Comparison of ENCODE assay signal across 18 cellular contexts in genomic region chr6:90934081-90934480, GRCh38.
DNase-seq lines count a peak whose midpoint lies in the region; ATAC-seq and TF ChIP-seq lines count a peak whose summit lies in the region.
"Had no signal": no experiment of that assay in that cellular context is flagged by ENCODE, and none has a peak within 500 bp of the region (broad histone marks: within the 10 kb centered on the region; RNA-seq: fewer than 3 reads in every experiment).

No MANE protein-coding gene starts in this region.

- H3K27ac Mint-ChIP-seq in endodermal cell (peak overlapping the region; percentile 46), neural progenitor cell (no peak overlapping the region), osteocyte (ENCODE audit: unreplicated experiment) (no peak overlapping the region)
- H3K27ac Mint-ChIP-seq: CD4-positive, alpha-beta memory T cell; HFFc6 had no signal

- TF ChIP-seq POLR2A in spleen (IDR thresholded peaks at IDR 0.05) = no peak

- H3K27me3 ChIP-seq in endodermal cell (ENCODE audit: control insufficient read depth, insufficient read depth, low read length, poor library complexity, severe bottlenecking) (no peaks in the 10 kb centered on the region), neural progenitor cell (no peaks in the 10 kb centered on the region), spleen (replicated peaks in 1 of 7) (peaks cover 0 to 6% (median 0%) of the 10 kb centered on the region in 7 donors)

- no peaks in the 10 kb centered on the region for H3K79me2 ChIP-seq in neural progenitor cell (ENCODE audit: low read depth)

- H3K9me3 Mint-ChIP-seq in endodermal cell (no peaks in the 10 kb centered on the region), neural progenitor cell (no peaks in the 10 kb centered on the region), osteocyte (ENCODE audit: unreplicated experiment) (no peaks in the 10 kb centered on the region)
- H3K9me3 Mint-ChIP-seq: CD4-positive, alpha-beta memory T cell had no signal

- intact Hi-C loops in spleen (cut with DNase I; ENCODE audit: low total_unique reads) = no loop called here

- no peaks in the 10 kb centered on the region for H3K9me3 ChIP-seq in endodermal cell (ENCODE audit: control insufficient read depth, low read length)
- H3K9me3 ChIP-seq in mesodermal cell (ENCODE audit: control insufficient read depth, low read length) = no peaks in the 10 kb centered on the region
- H3K9me3 ChIP-seq in neural progenitor cell (ENCODE audit: low read depth) = no peaks in the 10 kb centered on the region
- no peaks in the 10 kb centered on the region for H3K9me3 ChIP-seq in spleen
- H3K9me3 ChIP-seq: HAP-1 had no signal

- H3K4me1 Mint-ChIP-seq in endodermal cell (peaks cover 33% of the 10 kb centered on the region), neural progenitor cell (peaks cover 10% of the 10 kb centered on the region), osteocyte (ENCODE audit: unreplicated experiment) (peaks cover 5% of the 10 kb centered on the region)

- no peak overlapping the region for H2AFZ ChIP-seq in neural progenitor cell (replicated peaks)

- H3K9ac ChIP-seq in endodermal cell (ENCODE audit: extremely low read depth, low read length, poor library complexity, severe bottlenecking) = no peak overlapping the region
- no peak overlapping the region for H3K9ac ChIP-seq in neural progenitor cell

- H3F3A ChIP-seq in neural progenitor cell (ENCODE audit: low read depth) = no peaks in the 10 kb centered on the region

- H3K27ac ChIP-seq in endodermal cell (ENCODE audit: low read depth, low read length) = no peak overlapping the region
- peak overlapping the region; percentile 75 for H3K27ac ChIP-seq in mesodermal cell (ENCODE audit: low read depth, low read length, severe bottlenecking)
- H3K27ac ChIP-seq in neural progenitor cell = no peak overlapping the region
- H3K27ac ChIP-seq in spleen = peak overlapping the region in 7 of 8 donors; percentile 56 to 82 (median 72)

- no peaks in the 10 kb centered on the region for H3K36me3 Mint-ChIP-seq in endodermal cell (ENCODE audit: low read depth)
- no peaks in the 10 kb centered on the region for H3K36me3 Mint-ChIP-seq in neural progenitor cell
- H3K36me3 Mint-ChIP-seq in osteocyte (ENCODE audit: unreplicated experiment) = no peaks in the 10 kb centered on the region
- H3K36me3 Mint-ChIP-seq: CD4-positive, alpha-beta memory T cell had no signal

- H3K4me3 ChIP-seq in endodermal cell (ENCODE audit: low read length) = no peak overlapping the region
- no peak overlapping the region for H3K4me3 ChIP-seq in mesodermal cell (ENCODE audit: extremely low read depth, insufficient read depth, low read length, poor library complexity, severe bottlenecking)
- H3K4me3 ChIP-seq in neural progenitor cell = no peak overlapping the region
- H3K4me3 ChIP-seq in spleen = no peak overlapping the region
- H3K4me3 ChIP-seq: HAP-1 had no signal

- no peak for ATAC-seq in HG03196 (IDR thresholded peaks at IDR 0.05; ENCODE audit: unreplicated experiment)
- ATAC-seq in HG02852 (IDR thresholded peaks at IDR 0.05; ENCODE audit: unreplicated experiment) = no peak

- H4K20me1 ChIP-seq in neural progenitor cell (ENCODE audit: low read depth) = no peaks in the 10 kb centered on the region

- H3K36me3 ChIP-seq in endodermal cell (ENCODE audit: control insufficient read depth, insufficient read depth, low read length) (no peaks in the 10 kb centered on the region), mesodermal cell (ENCODE audit: control insufficient read depth, insufficient read depth, low read length) (no peaks in the 10 kb centered on the region), neural progenitor cell (no peaks in the 10 kb centered on the region), spleen (no peaks in the 10 kb centered on the region)
- H3K36me3 ChIP-seq: HAP-1 had no signal

- TF ChIP-seq CTCF in endodermal cell (conservative IDR thresholded peaks at IDR 0.05) (no peak), neural progenitor cell (IDR thresholded peaks at IDR 0.05) (no peak), spleen (IDR thresholded peaks at IDR 0.05 in 8 of 11, conservative IDR thresholded peaks at IDR 0.05 in 3 of 11) (no peak), osteocyte (IDR thresholded peaks at IDR 0.05) (no peak)

- H3K27me3 Mint-ChIP-seq in endodermal cell (ENCODE audit: insufficient read depth) (no peaks in the 10 kb centered on the region), neural progenitor cell (ENCODE audit: insufficient read depth, low read depth) (no peaks in the 10 kb centered on the region), osteocyte (ENCODE audit: unreplicated experiment) (peaks cover 30% of the 10 kb centered on the region)

- H3K4me2 ChIP-seq in neural progenitor cell = no peak overlapping the region

- 86 to 87% methylated on average over 3 to 5 of the region's 5 CpGs for WGBS in endodermal cell (ENCODE audit: insufficient coverage in 1 of 2, insufficient read length in 1 of 2), 2 experiments
- 67 to 80% methylated on average over 1 to 2 of the region's 5 CpGs for WGBS in mesodermal cell (ENCODE audit: insufficient coverage in 2 of 2), 2 experiments
- WGBS in spleen, 5 donors = 77 to 88% (median 83%) methylated on average over 5 of the region's 5 CpGs

- DNase-seq in endodermal cell = no peak
- DNase-seq in neural progenitor cell (ENCODE audit: low spot score) = peak; percentile 47
- DNase-seq in spleen = no peak
- no peak for DNase-seq in osteocyte (ENCODE audit: extremely low spot score, unreplicated experiment)
- DNase-seq in SKM-1 treated with dmso at 0.1 percent for 144 hours (lab: John Stamatoyannopoulos, UW; ENCODE audit: unreplicated experiment) = no peak
- DNase-seq: C1 segment of cervical spinal cord; Calu3; CD4-positive, alpha-beta memory T cell; COR-L47; DMS53; DMS79 treated with DMSO at 0.1 percent for 48 hours; GF-D8; GOT3; HFFc6 had no signal

- H3K4me3 Mint-ChIP-seq in endodermal cell (no peak overlapping the region), neural progenitor cell (no peak overlapping the region), osteocyte (ENCODE audit: unreplicated experiment) (no peak overlapping the region)
- H3K4me3 Mint-ChIP-seq: CD4-positive, alpha-beta memory T cell; HFFc6 had no signal

- H3K4me1 ChIP-seq in endodermal cell (ENCODE audit: control insufficient read depth, insufficient read depth, low read length) (peaks cover 17% of the 10 kb centered on the region), mesodermal cell (ENCODE audit: control insufficient read depth, insufficient read depth, low read length, poor library complexity, severe bottlenecking) (peaks cover 44% of the 10 kb centered on the region), neural progenitor cell (peaks cover 12% of the 10 kb centered on the region), spleen (peaks cover 0 to 4% (median 0%) of the 10 kb centered on the region in 6 donors)
- H3K4me1 ChIP-seq: HAP-1 had no signal

Comparison
In these comparisons a context has a peak if more than half of its experiments do, and no peak if none do; other contexts are left out.
1. H3K27ac ChIP-seq: peak in mesodermal cell (single experiment) and spleen (7 of 8); none in endodermal cell (single experiment) and neural progenitor cell (single experiment).